In the genomic region with DNA sequence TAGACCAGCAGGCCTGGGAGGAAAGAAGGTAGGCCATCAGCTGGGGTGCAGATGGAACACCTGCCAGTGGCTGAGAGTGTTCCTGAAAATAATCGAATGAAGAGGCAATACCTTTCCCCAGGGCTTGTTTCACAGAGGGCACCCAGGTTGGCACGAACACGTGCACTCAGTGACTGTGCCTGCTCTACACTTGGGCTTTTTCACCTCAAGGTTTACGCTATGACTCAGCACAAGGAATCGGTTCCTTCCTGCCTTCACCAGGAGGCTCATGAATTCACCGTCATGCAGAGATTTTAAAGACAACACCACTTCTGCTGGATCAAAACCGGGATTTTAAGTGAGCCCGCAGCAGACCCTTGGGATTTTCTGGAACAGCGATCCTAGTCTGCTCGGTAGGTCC, we compare ENCODE assay signal across 12 cellular contexts.
DNase-seq lines count a peak whose midpoint lies in the region; ATAC-seq, FAIRE-seq and TF ChIP-seq lines count a peak whose summit lies in the region.
"Had no signal": no experiment of that assay in that cellular context is flagged by ENCODE, and none has a peak within 500 bp of the region (broad histone marks: within the 10 kb centered on the region; RNA-seq: fewer than 3 reads in every experiment).

No MANE protein-coding gene starts in this region.

- H2BK15ac ChIP-seq in neuronal stem cell (ENCODE audit: low read length), result no peak overlapping the region

- H3K4me3 Mint-ChIP-seq in brain, result no peak overlapping the region
- H3K4me3 Mint-ChIP-seq: CD8-positive, alpha-beta T cell had no signal

- H3K27ac Mint-ChIP-seq in brain, result peak overlapping the region in 4 of 5 experiments; percentile 87 to 96 (median 91)
- H3K27ac Mint-ChIP-seq: CD8-positive, alpha-beta T cell had no signal

- peaks cover 33 to 41% of the 10 kb centered on the region in 2 donors for H3K4me1 ChIP-seq in neuronal stem cell (ENCODE audit: control insufficient read depth in 2 of 2, insufficient read depth in 1 of 2, low read depth in 1 of 2, low read length in 2 of 2)

- no peak for TF ChIP-seq POLR2A in GM12891 (IDR thresholded peaks at IDR 0.05; ENCODE audit: low read depth, low read length)

- H3K14ac ChIP-seq in neuronal stem cell (ENCODE audit: low read length), result no peak overlapping the region

- H3K36me3 ChIP-seq in neuronal stem cell (replicated peaks in 1 of 2; ENCODE audit: control insufficient read depth in 2 of 2, insufficient read depth in 2 of 2, low read length in 2 of 2), result peaks cover 0 to 2% of the 10 kb centered on the region in 2 donors

- H3K23ac ChIP-seq in neuronal stem cell (ENCODE audit: low read depth, low read length, poor library complexity), result peak overlapping the region; percentile 46

- no peak overlapping the region for H2BK120ac ChIP-seq in neuronal stem cell (ENCODE audit: low read depth, low read length)

- no peak overlapping the region for H2AFZ ChIP-seq in neuronal stem cell (ENCODE audit: low read length)

- no peak for TF ChIP-seq CTCF in brain (conservative IDR thresholded peaks at IDR 0.05)
- no peak for TF ChIP-seq CTCF in coronary artery (IDR thresholded peaks at IDR 0.05)

- peaks cover 0 to 3% (median 0%) of the 10 kb centered on the region in 5 experiments for H3K9me3 Mint-ChIP-seq in brain
- H3K9me3 Mint-ChIP-seq: CD8-positive, alpha-beta T cell had no signal

- no peaks in the 10 kb centered on the region for H3K27me3 ChIP-seq in neuronal stem cell (ENCODE audit: control insufficient read depth in 3 of 3, insufficient read depth in 3 of 3, low read depth in 1 of 3, low read length in 3 of 3)

- ATAC-seq in HG02973 (IDR thresholded peaks at IDR 0.05; ENCODE audit: unreplicated experiment) (peak; percentile 51), HG02981 (IDR thresholded peaks at IDR 0.05; ENCODE audit: unreplicated experiment) (no peak), GM21576 (IDR thresholded peaks at IDR 0.05; ENCODE audit: unreplicated experiment) (no peak)
- ATAC-seq: CD8-positive, alpha-beta T cell had no signal

- H3K27ac ChIP-seq in neuronal stem cell (replicated peaks; ENCODE audit: low read length) (no peak overlapping the region), coronary artery (no peak overlapping the region)

- no peaks in the 10 kb centered on the region for H3K27me3 Mint-ChIP-seq in brain

- no peak overlapping the region for H3K9ac ChIP-seq in neuronal stem cell (ENCODE audit: low read depth, low read length, poor library complexity)

- peaks cover 16% of the 10 kb centered on the region for H3K36me3 Mint-ChIP-seq in brain
- H3K36me3 Mint-ChIP-seq: CD8-positive, alpha-beta T cell had no signal

- H4K8ac ChIP-seq in neuronal stem cell (ENCODE audit: low read depth, low read length), result no peak overlapping the region

- H3K4me3 ChIP-seq in neuronal stem cell (ENCODE audit: low read length in 2 of 2), result no peak overlapping the region
- H3K4me3 ChIP-seq in coronary artery, result no peak overlapping the region

- no peak overlapping the region for H3K4me2 ChIP-seq in neuronal stem cell (ENCODE audit: insufficient read depth, low read length, poor library complexity, severe bottlenecking)

- peaks cover 65% of the 10 kb centered on the region for H3K4me1 Mint-ChIP-seq in brain

- H2AK5ac ChIP-seq in neuronal stem cell (ENCODE audit: low read depth, low read length), result peak overlapping the region; percentile 47

- peak overlapping the region; percentile 33 for H3K18ac ChIP-seq in neuronal stem cell (ENCODE audit: low read length)

- no peaks in the 10 kb centered on the region for H3K9me3 ChIP-seq in neuronal stem cell (replicated peaks in 1 of 2; ENCODE audit: control insufficient read depth in 2 of 2, insufficient read depth in 1 of 2, low read depth in 1 of 2, low read length in 2 of 2)

- DNase-seq in GM12891 (ENCODE audit: insufficient read length, low spot score) (no peak), neuronal stem cell (ENCODE audit: low spot score) (no peak), coronary artery (ENCODE audit: low spot score) (no peak), HCEC 1CT (no peak)
- DNase-seq: CD8-positive, alpha-beta T cell; NCI-H1092 treated with DMSO at 0.1 percent for 48 hours; posterior cingulate gyrus; RPMI8226 had no signal

- H2BK5ac ChIP-seq in neuronal stem cell (ENCODE audit: low read length), result no peak overlapping the region

- H3K79me1 ChIP-seq in neuronal stem cell (ENCODE audit: low read depth, low read length), result no peaks in the 10 kb centered on the region

- FAIRE-seq in GM12891 (lab: Jason Lieb, UNC), result peak; percentile 63

- no CpG with 5 or more reads among the region's 10 CpGs for WGBS in neuronal stem cell (ENCODE audit: extremely low coverage in 2 of 2, insufficient read length in 2 of 2, insufficient replicate concordance in 1 of 2), 2 donors

- peak overlapping the region; percentile 68 for H2BK12ac ChIP-seq in neuronal stem cell (ENCODE audit: low read length)

- H3K4ac ChIP-seq in neuronal stem cell (ENCODE audit: low read length), result no peak overlapping the region

- no peak overlapping the region for H4K91ac ChIP-seq in neuronal stem cell (ENCODE audit: low read depth, low read length, poor library complexity)

TF ChIP-seq in GM12891, 5 proteins besides CTCF, POLR2A, EP300 and RAD21:
- TF ChIP-seq SPI1 (IDR thresholded peaks at IDR 0.05; ENCODE audit: low read depth, low read length) (peak; percentile 76), POLR2AphosphoS5 (IDR thresholded peaks at IDR 0.05; ENCODE audit: low read depth, low read length) (no peak)
